Comparison of ENCODE assay signal across 9 cellular contexts in the genomic region with DNA sequence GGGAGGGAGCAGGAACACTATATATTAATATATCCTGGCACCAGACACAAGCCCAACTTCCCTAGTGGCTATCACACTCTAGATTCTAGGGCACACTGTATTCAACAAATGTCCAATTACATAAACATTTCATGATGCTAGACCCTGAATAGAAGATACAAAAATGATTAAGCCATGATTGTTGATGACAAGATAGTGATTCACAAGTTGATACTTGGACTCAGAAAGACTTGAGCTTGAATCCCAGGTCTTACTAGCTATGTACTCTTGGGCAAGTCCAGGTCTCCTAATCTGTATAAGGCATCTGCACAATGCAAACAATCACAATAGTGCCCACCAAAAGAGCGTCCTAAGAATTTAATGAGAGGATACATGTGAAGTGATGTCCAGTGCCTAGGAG. TPM values are rescaled to one million over a fixed set of nuclear protein-coding genes. Genes with fewer than 3 reads are reported as not detected.
"Had no signal": no experiment of that assay in that cellular context is flagged by ENCODE, and none has a peak within 500 bp of the region (broad histone marks: within the 10 kb centered on the region; RNA-seq: fewer than 3 reads in every experiment).

No MANE protein-coding gene starts in this region.

- H3K36me3 ChIP-seq: HAP-1 had no signal

- H3K4me1 ChIP-seq: HAP-1 had no signal

- DNase-seq: GOT3, H7, KBM-7 had no signal

- H3K27ac ChIP-seq: HL-60 had no signal

- H3K9me3 ChIP-seq: HAP-1 had no signal

- ATAC-seq: HepG2 had no signal

- H3K4me3 ChIP-seq: HAP-1 had no signal

RNA-seq across cellular contexts. Expression of a gene that starts 10.0 kb away (rescaled TPM):
- total RNA-seq: H4, H7, HepG2, HT1080 had no signal
- polyA plus RNA-seq: HepG2, IgD-negative memory B cell had no signal
